14 cellular contexts compared by ENCODE assay signal in genomic region chr3:134361162-134361831, GRCh38. TPM values are rescaled to one million over a fixed set of nuclear protein-coding genes. Genes with fewer than 3 reads are reported as not detected.
A peak's percentile ranks its signal among the peaks of the same experiment; 100 is the strongest.
DNase-seq lines count a peak whose midpoint lies in the region; ATAC-seq and TF ChIP-seq lines count a peak whose summit lies in the region.
"Had no signal": no experiment of that assay in that cellular context is flagged by ENCODE, and none has a peak within 500 bp of the region (broad histone marks: within the 10 kb centered on the region; RNA-seq: fewer than 3 reads in every experiment).

No MANE protein-coding gene starts in this region.

- peak overlapping the region; percentile 39 for H3K27ac Mint-ChIP-seq in mesothelial cell of epicardium
- H3K27ac Mint-ChIP-seq: naive thymus-derived CD4-positive, alpha-beta T cell had no signal

- peak; percentile 13 for DNase-seq in activated CD4-positive, CD25-positive, alpha-beta regulatory T cell treated with anti-CD3 and anti-CD28 coated beads, Interleukin-2, amount 50 U/mL, for 72 hours
- DNase-seq in activated CD4-positive, CD25-positive, alpha-beta regulatory T cell (lab: John Stamatoyannopoulos, UW), result no peak
- DNase-seq in esophagus muscularis mucosa (ENCODE audit: extremely low spot score), result no peak
- DNase-seq in mesothelial cell of epicardium (ENCODE audit: low spot score in 2 of 2, unreplicated experiment in 2 of 2), result no peak
- peak; percentile 4 for DNase-seq in transverse colon
- no peak for DNase-seq in Ammon's horn (ENCODE audit: low spot score)
- DNase-seq in activated CD4-positive, alpha-beta T cell treated with anti-CD3 and anti-CD28 coated beads, Interleukin-2, amount 50 U/mL, for 1 hour, result no peak
- DNase-seq: dermis blood vessel endothelial cell; foreskin fibroblast; naive thymus-derived CD4-positive, alpha-beta T cell; NCI-H1105; NCI-H748 treated with DMSO at 0.1 percent for 48 hours; SHP77 treated with DMSO at 0.1 percent for 48 hours had no signal

- peaks cover 35% of the 10 kb centered on the region for H3K36me3 Mint-ChIP-seq in mesothelial cell of epicardium
- H3K36me3 Mint-ChIP-seq: naive thymus-derived CD4-positive, alpha-beta T cell had no signal

- intact Hi-C loops in esophagus muscularis mucosa (cut with DNase I), result no loop called here
- intact Hi-C loops in transverse colon (cut with DNase I; ENCODE audit: low total_unique reads), result no loop called here

- TF ChIP-seq EP300 in esophagus muscularis mucosa (IDR thresholded peaks at IDR 0.05), result no peak
- TF ChIP-seq EP300 in transverse colon (IDR thresholded peaks at IDR 0.05; ENCODE audit: low read depth), result no peak

- no peaks in the 10 kb centered on the region for H3K27me3 ChIP-seq in esophagus muscularis mucosa
- no peaks in the 10 kb centered on the region for H3K27me3 ChIP-seq in transverse colon

- H3K4me1 ChIP-seq in esophagus muscularis mucosa, result peaks cover 98 to 100% (median 99%) of the 10 kb centered on the region in 4 donors
- H3K4me1 ChIP-seq in transverse colon, result peaks cover 30 to 62% (median 47%) of the 10 kb centered on the region in 4 donors

- H3K27ac ChIP-seq in esophagus muscularis mucosa (replicated peaks in 1 of 4), result peak overlapping the region; percentile 97 to 100 (median 98)
- peak overlapping the region; percentile 64 to 99 (median 87) for H3K27ac ChIP-seq in transverse colon

- H3K36me3 ChIP-seq in esophagus muscularis mucosa (peaks cover 67 to 94% (median 91%) of the 10 kb centered on the region in 4 donors), transverse colon (peaks cover 0 to 13% (median 6%) of the 10 kb centered on the region in 4 donors)

- TF ChIP-seq POLR2A in esophagus muscularis mucosa (IDR thresholded peaks at IDR 0.05; ENCODE audit: low read depth) (no peak), transverse colon (IDR thresholded peaks at IDR 0.05) (no peak)

- peaks cover 70% of the 10 kb centered on the region for H3K4me1 Mint-ChIP-seq in mesothelial cell of epicardium

- no peak overlapping the region for H3K4me3 ChIP-seq in esophagus muscularis mucosa
- H3K4me3 ChIP-seq in transverse colon, result no peak overlapping the region

- no peak for ATAC-seq in GM18519 (IDR thresholded peaks at IDR 0.05; ENCODE audit: low FRiP score, unreplicated experiment)
- ATAC-seq: naive thymus-derived CD4-positive, alpha-beta T cell had no signal

- 91% methylated on average over 20 of the region's 33 CpGs for WGBS in esophagus muscularis mucosa
- WGBS in transverse colon (ENCODE audit: low coverage in 1 of 2), 2 donors, result 90% methylated on average over 32 of the region's 33 CpGs; no CpG with 5 or more reads in 1 of the 2 donors

- no peak overlapping the region for H3K4me3 Mint-ChIP-seq in mesothelial cell of epicardium
- H3K4me3 Mint-ChIP-seq: naive thymus-derived CD4-positive, alpha-beta T cell had no signal

- H3K9me3 ChIP-seq in esophagus muscularis mucosa (no peaks in the 10 kb centered on the region), transverse colon (no peaks in the 10 kb centered on the region)

- H3K9me3 Mint-ChIP-seq in mesothelial cell of epicardium, result no peaks in the 10 kb centered on the region
- H3K9me3 Mint-ChIP-seq: naive thymus-derived CD4-positive, alpha-beta T cell had no signal

- TF ChIP-seq CTCF in esophagus muscularis mucosa (IDR thresholded peaks at IDR 0.05), result no peak
- TF ChIP-seq CTCF in mesothelial cell of epicardium (IDR thresholded peaks at IDR 0.05; ENCODE audit: unreplicated experiment), result no peak
- no peak for TF ChIP-seq CTCF in transverse colon (IDR thresholded peaks at IDR 0.05)

- in situ Hi-C loops in transverse colon (cut with MboI; ENCODE audit: low pct_ligation_motif_present in 1 of 4, low pct_unique_long_range_greater_than_20kb in 1 of 4, low sequenced_read_pairs in 3 of 4), result loop anchor here in 1 of 4 donors (10.0 kb wide), 1 partner anchor 46 kb away; no protein-coding TSS in a partner anchor

- no peaks in the 10 kb centered on the region for H3K27me3 Mint-ChIP-seq in mesothelial cell of epicardium (ENCODE audit: low read depth)

RNA-seq across cellular contexts. Expression of gene AMOTL2, which starts 12.9 kb away (rescaled TPM):
- total RNA-seq in esophagus muscularis mucosa, result 100 to 1,000 TPM; 111 to 313 (median 155) TPM
- total RNA-seq in mesothelial cell of epicardium, result 281 to 297 TPM (median 296 TPM) in 3 replicates
- total RNA-seq in transverse colon, result 10 to 100 TPM; 14.5 to 50.9 (median 23.8) TPM
- total RNA-seq: naive thymus-derived CD4-positive, alpha-beta T cell had no signal

Comparison
In these comparisons a context has a peak if more than half of its experiments do, and no peak if none do; other contexts are left out.
1. DNase-seq: peak in activated CD4-positive, CD25-positive, alpha-beta regulatory T cell treated with anti-CD3 and anti-CD28 coated beads, Interleukin-2, amount 50 U/mL, for 72 hours (single experiment) and transverse colon (single experiment); none in activated CD4-positive, CD25-positive, alpha-beta regulatory T cell (0 of 4), esophagus muscularis mucosa (single experiment), mesothelial cell of epicardium (0 of 2), Ammon's horn (single experiment) and activated CD4-positive, alpha-beta T cell treated with anti-CD3 and anti-CD28 coated beads, Interleukin-2, amount 50 U/mL, for 1 hour (single experiment).